In genomic region chr1:106194206-106194605, GRCh38 we compare ENCODE assay signal across 17 cellular contexts.
DNase-seq lines count a peak whose midpoint lies in the region; ATAC-seq, FAIRE-seq and TF ChIP-seq lines count a peak whose summit lies in the region.
"Had no signal": no experiment of that assay in that cellular context is flagged by ENCODE, and none has a peak within 500 bp of the region (broad histone marks: within the 10 kb centered on the region; RNA-seq: fewer than 3 reads in every experiment).

No MANE protein-coding gene starts in this region.

- POLR2A ChIA-PET in A673 (lab: Charles Lee; ENCODE audit: low non-redundant PET) (no interaction called here), OCI-LY7 (lab: Charles Lee) (interaction anchor here (1.0 kb wide), 1 partner anchor 197 kb away, joined by 3 read pairs; no protein-coding TSS in a partner anchor), HEK293T (lab: Yijun Ruan, JAX) (no interaction called here)

- H3K79me2 ChIP-seq in OCI-LY7 (ENCODE audit: insufficient read depth, low read depth, low read length): no peaks in the 10 kb centered on the region

- no peaks in the 10 kb centered on the region for H3K27me3 ChIP-seq in A673 (replicated peaks; ENCODE audit: insufficient read depth, low read depth, low read length, poor library complexity)
- H3K27me3 ChIP-seq: BE2C had no signal

- H3K4me2 ChIP-seq in OCI-LY7 (ENCODE audit: low read length): no peak overlapping the region

- H4K20me1 ChIP-seq in OCI-LY7 (ENCODE audit: insufficient read depth, low read length): no peaks in the 10 kb centered on the region

- H3K9me3 ChIP-seq in A673 (ENCODE audit: low read depth, low read length, poor library complexity, severe bottlenecking) (peaks cover 15% of the 10 kb centered on the region), OCI-LY7 (ENCODE audit: low read length) (no peaks in the 10 kb centered on the region)
- H3K9me3 ChIP-seq: BE2C, Caco-2 had no signal

- H3K36me3 Mint-ChIP-seq in endothelial cell (ENCODE audit: low read depth, unreplicated experiment) (no peaks in the 10 kb centered on the region), type B pancreatic cell (no peaks in the 10 kb centered on the region)

- no peak for ATAC-seq in HG02981 (IDR thresholded peaks at IDR 0.05; ENCODE audit: unreplicated experiment)

- CTCF ChIA-PET in A673 (lab: Charles Lee): no interaction called here
- CTCF ChIA-PET in OCI-LY7 (lab: Charles Lee; ENCODE audit: unreplicated experiment): no interaction called here
- CTCF ChIA-PET in HEK293T (lab: Yijun Ruan, JAX): no interaction called here

- H3K4me1 ChIP-seq in A673 (ENCODE audit: insufficient read depth, low read length, poor library complexity, severe bottlenecking) (no peaks in the 10 kb centered on the region), OCI-LY7 (ENCODE audit: insufficient read depth, low read length, poor library complexity, severe bottlenecking) (no peaks in the 10 kb centered on the region)
- H3K4me1 ChIP-seq: BE2C, Caco-2 had no signal

- H3K27ac ChIP-seq in A673 (ENCODE audit: low read depth, low read length, poor library complexity, severe bottlenecking) (no peak overlapping the region), OCI-LY7 (ENCODE audit: low read depth, low read length, poor library complexity, severe bottlenecking) (no peak overlapping the region)

- H2AFZ ChIP-seq in OCI-LY7 (ENCODE audit: low read length): no peak overlapping the region

- H3K4me3 ChIP-seq in A673 (ENCODE audit: low read depth, low read length, poor library complexity, severe bottlenecking) (no peak overlapping the region), OCI-LY7 (ENCODE audit: low read depth, low read length, poor library complexity, severe bottlenecking) (no peak overlapping the region)

- intact Hi-C loops in A673 (cut with micrococcal nuclease; ENCODE audit: unreplicated experiment) (no loop called here), OCI-LY7 (cut with micrococcal nuclease; ENCODE audit: unreplicated experiment) (no loop called here)

- H3K9me2 ChIP-seq in OCI-LY7 (ENCODE audit: insufficient read depth, low read length): no peaks in the 10 kb centered on the region

- no peak for FAIRE-seq in GM12892 (lab: Jason Lieb, UNC)
- FAIRE-seq: D721Med had no signal

- TF ChIP-seq POLR2A in GM12892 (IDR thresholded peaks at IDR 0.05; ENCODE audit: low read depth, low read length): no peak

- BruUV-seq in A673 (replicated peaks; lab: Mats Ljungman, UMichigan) (no TSS peak), OCI-LY7 (replicated peaks; lab: Mats Ljungman, UMichigan) (no TSS peak)

- TF ChIP-seq CTCF in A673 (conservative IDR thresholded peaks at IDR 0.05; ENCODE audit: low read depth, low read length) (peak; percentile 21; the same call in 1 of the 2 replicates), OCI-LY7 (conservative IDR thresholded peaks at IDR 0.05; ENCODE audit: low read length) (0 out of 2 replicates have a peak, but pooled peaks have one; percentile 12), endothelial cell (IDR thresholded peaks at IDR 0.05; ENCODE audit: unreplicated experiment) (peak; percentile 36), type B pancreatic cell (conservative IDR thresholded peaks at IDR 0.05) (peak; percentile 17)

- H3K27ac Mint-ChIP-seq in endothelial cell (ENCODE audit: unreplicated experiment) (no peak overlapping the region), type B pancreatic cell (no peak overlapping the region)
- H3K27ac Mint-ChIP-seq: CD4-positive, alpha-beta T cell; HFFc6 had no signal

- H3K9me3 Mint-ChIP-seq in endothelial cell (ENCODE audit: unreplicated experiment): no peaks in the 10 kb centered on the region
- peaks cover 10% of the 10 kb centered on the region for H3K9me3 Mint-ChIP-seq in type B pancreatic cell

- H3K4me3 Mint-ChIP-seq in endothelial cell (ENCODE audit: unreplicated experiment) (no peak overlapping the region), type B pancreatic cell (no peak overlapping the region)
- H3K4me3 Mint-ChIP-seq: CD4-positive, alpha-beta T cell; HFFc6 had no signal

- H3K27me3 Mint-ChIP-seq in endothelial cell (ENCODE audit: unreplicated experiment): peaks cover 2% of the 10 kb centered on the region
- no peaks in the 10 kb centered on the region for H3K27me3 Mint-ChIP-seq in type B pancreatic cell
- H3K27me3 Mint-ChIP-seq: CD4-positive, alpha-beta T cell had no signal

- DNase-seq in A673 (ENCODE audit: low spot score) (no peak), OCI-LY7 (ENCODE audit: low spot score) (no peak), endothelial cell (ENCODE audit: low spot score) (no peak), type B pancreatic cell (ENCODE audit: extremely low spot score, unreplicated experiment) (no peak), GM12892 (ENCODE audit: insufficient read length) (no peak), HEK293T (ENCODE audit: extremely low spot score) (no peak)
- DNase-seq: ACHN; BE2C; C1 segment of cervical spinal cord; Caco-2; CD4-positive, alpha-beta T cell; GDM1; HCEC 1CT; HFFc6; KG1 had no signal

- no peaks in the 10 kb centered on the region for H3K36me3 ChIP-seq in A673 (ENCODE audit: insufficient read depth, low read length, poor library complexity, severe bottlenecking)
- H3K36me3 ChIP-seq in OCI-LY7 (ENCODE audit: insufficient read depth, low read length): no peaks in the 10 kb centered on the region
- H3K36me3 ChIP-seq: BE2C had no signal

- H3K4me1 Mint-ChIP-seq in endothelial cell (ENCODE audit: unreplicated experiment) (no peaks in the 10 kb centered on the region), type B pancreatic cell (ENCODE audit: unreplicated experiment) (no peaks in the 10 kb centered on the region)

TF ChIP-seq in HEK293T, 16 proteins besides CTCF, POLR2A, EP300 and RAD21:
- TF ChIP-seq CTBP1 (IDR thresholded peaks at IDR 0.05; ENCODE audit: borderline replicate concordance) (no peak), TARDBP (IDR thresholded peaks at IDR 0.05) (no peak)
